ENCODE assay signal across 8 cellular contexts in genomic region chr19:17336872-17337674, GRCh38. TPM values are rescaled to one million over a fixed set of nuclear protein-coding genes. Genes with fewer than 3 reads are reported as not detected.
DNase-seq lines count a peak whose midpoint lies in the region; ATAC-seq and TF ChIP-seq lines count a peak whose summit lies in the region.

A gene with protein sequence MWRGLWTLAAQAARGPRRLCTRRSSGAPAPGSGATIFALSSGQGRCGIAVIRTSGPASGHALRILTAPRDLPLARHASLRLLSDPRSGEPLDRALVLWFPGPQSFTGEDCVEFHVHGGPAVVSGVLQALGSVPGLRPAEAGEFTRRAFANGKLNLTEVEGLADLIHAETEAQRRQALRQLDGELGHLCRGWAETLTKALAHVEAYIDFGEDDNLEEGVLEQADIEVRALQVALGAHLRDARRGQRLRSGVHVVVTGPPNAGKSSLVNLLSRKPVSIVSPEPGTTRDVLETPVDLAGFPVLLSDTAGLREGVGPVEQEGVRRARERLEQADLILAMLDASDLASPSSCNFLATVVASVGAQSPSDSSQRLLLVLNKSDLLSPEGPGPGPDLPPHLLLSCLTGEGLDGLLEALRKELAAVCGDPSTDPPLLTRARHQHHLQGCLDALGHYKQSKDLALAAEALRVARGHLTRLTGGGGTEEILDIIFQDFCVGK (plus strand): TSS chr19:17337553. CDS start chr19:17337612, 59 bp downstream.

- peaks cover 8% of the 10 kb centered on the region for H3F3A ChIP-seq in SK-N-SH (replicated peaks; ENCODE audit: insufficient read depth)

- peak within 1 kb of the TSS; percentile 85 for H3K9ac ChIP-seq in SK-N-SH

- H3K27ac ChIP-seq in SK-N-SH (ENCODE audit: low read depth in 2 of 2, low read length in 1 of 2) (peak within 1 kb of the TSS; percentile 82 to 96), suprapubic skin (peak within 1 kb of the TSS; percentile 91)

- POLR2A ChIA-PET in SK-N-SH (lab: Yijun Ruan, JAX) = interaction anchor here (0.6 kb wide), 1 partner anchor 128 kb away, joined by 4 read pairs; no protein-coding TSS in a partner anchor

- DNase-seq in GM04504 (ENCODE audit: low read depth) = peak; percentile 95
- DNase-seq in NCI-H1048 (lab: John Stamatoyannopoulos, UW) = peak; percentile 98
- peak; percentile 95 for DNase-seq in SK-N-SH
- peak; percentile 98 for DNase-seq in activated naive CD4-positive, alpha-beta T cell treated with anti-CD3 and anti-CD28 coated beads, Interleukin-2, amount 50 U/mL, for 16 hours
- DNase-seq in germinal center (ENCODE audit: low spot score) = peak; percentile 98
- DNase-seq in nucleus accumbens (lab: John Stamatoyannopoulos, UW) = peak; percentile 65 to 99 (median 94)
- peak; percentile 99 for DNase-seq in suprapubic skin (ENCODE audit: low spot score in 2 of 2)

- peaks cover 0 to 24% of the 10 kb centered on the region in 2 experiments; a peak in 1 of 4 replicates for H3K4me1 ChIP-seq in SK-N-SH (ENCODE audit: control insufficient read depth in 1 of 2, insufficient read depth in 2 of 2, low read depth in 1 of 2, low read length in 1 of 2)
- peaks cover 50% of the 10 kb centered on the region for H3K4me1 ChIP-seq in suprapubic skin

- H3K27me3 ChIP-seq in SK-N-SH (ENCODE audit: insufficient read depth) = no peaks in the 10 kb centered on the region
- no peaks in the 10 kb centered on the region for H3K27me3 ChIP-seq in suprapubic skin

- WGBS in SK-N-SH (ENCODE audit: low lambda C conversion rate) = under 1% methylated on average over 28 of the region's 41 CpGs
- WGBS in suprapubic skin = under 1% methylated on average over 41 of the region's 41 CpGs

- peaks cover 8% of the 10 kb centered on the region; the same call in 1 of the 2 replicates for H3K79me2 ChIP-seq in SK-N-SH (ENCODE audit: insufficient read depth)

- TF ChIP-seq CTCF in SK-N-SH (IDR thresholded peaks at IDR 0.05) (no peak), suprapubic skin (IDR thresholded peaks at IDR 0.05) (no peak)

- H2AFZ ChIP-seq in SK-N-SH (ENCODE audit: low read depth) = peak within 1 kb of the TSS; percentile 82

- TF ChIP-seq EP300 in SK-N-SH (IDR thresholded peaks at IDR 0.05; ENCODE audit: borderline replicate concordance in 1 of 2, low read depth in 1 of 2, low read length in 1 of 2) (no peak), suprapubic skin (IDR thresholded peaks at IDR 0.05) (no peak)

- H3K9me2 ChIP-seq in SK-N-SH = no peaks in the 10 kb centered on the region

- H3K4me2 ChIP-seq in SK-N-SH = peak within 1 kb of the TSS; percentile 94

- no peaks in the 10 kb centered on the region for H3K9me3 ChIP-seq in SK-N-SH
- no peaks in the 10 kb centered on the region for H3K9me3 ChIP-seq in suprapubic skin

- H4K20me1 ChIP-seq in SK-N-SH (ENCODE audit: insufficient read depth) = no peaks in the 10 kb centered on the region

- CTCF ChIA-PET in SK-N-SH (lab: Yijun Ruan, JAX) = interaction anchor here (1.9 kb wide), 1 partner anchor 48 kb away, joined by 5 read pairs; no protein-coding TSS in a partner anchor

- H3K36me3 ChIP-seq in SK-N-SH (replicated peaks in 1 of 2; ENCODE audit: control insufficient read depth in 1 of 2, insufficient read depth in 2 of 2, low read length in 1 of 2) (peaks cover 0 to 7% of the 10 kb centered on the region in 2 experiments), suprapubic skin (peaks cover 9% of the 10 kb centered on the region)

- no peak for TF ChIP-seq POLR2A in suprapubic skin (IDR thresholded peaks at IDR 0.05)

- no peak for TF ChIP-seq RAD21 in SK-N-SH (IDR thresholded peaks at IDR 0.05; ENCODE audit: low read length)

- H3K4me3 ChIP-seq in SK-N-SH (ENCODE audit: low read depth in 2 of 2, low read length in 1 of 2) (peak within 1 kb of the TSS; percentile 91 to 99), suprapubic skin (peak within 1 kb of the TSS; percentile 65)

- ATAC-seq in HG02571 (IDR thresholded peaks at IDR 0.05; ENCODE audit: unreplicated experiment) = peak; percentile 69

TF ChIP-seq in SK-N-SH, 30 proteins besides CTCF, POLR2A, EP300 and RAD21 (continues in another document):
- peak; percentile 82 for TF ChIP-seq YY1 (IDR thresholded peaks at IDR 0.05; ENCODE audit: low read depth)
- TF ChIP-seq, protein P1, sequence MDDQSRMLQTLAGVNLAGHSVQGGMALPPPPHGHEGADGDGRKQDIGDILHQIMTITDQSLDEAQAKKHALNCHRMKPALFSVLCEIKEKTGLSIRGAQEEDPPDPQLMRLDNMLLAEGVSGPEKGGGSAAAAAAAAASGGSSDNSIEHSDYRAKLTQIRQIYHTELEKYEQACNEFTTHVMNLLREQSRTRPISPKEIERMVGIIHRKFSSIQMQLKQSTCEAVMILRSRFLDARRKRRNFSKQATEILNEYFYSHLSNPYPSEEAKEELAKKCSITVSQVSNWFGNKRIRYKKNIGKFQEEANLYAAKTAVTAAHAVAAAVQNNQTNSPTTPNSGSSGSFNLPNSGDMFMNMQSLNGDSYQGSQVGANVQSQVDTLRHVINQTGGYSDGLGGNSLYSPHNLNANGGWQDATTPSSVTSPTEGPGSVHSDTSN (IDR thresholded peaks at IDR 0.05) = peak; percentile 48
- TF ChIP-seq POLR2AphosphoS5 (IDR thresholded peaks at IDR 0.05; ENCODE audit: low read depth, low read length) = peak; percentile 62
- TF ChIP-seq MXI1 (IDR thresholded peaks at IDR 0.05; ENCODE audit: low read depth, low read length) = peak; percentile 96
- no peak for TF ChIP-seq SIN3A (IDR thresholded peaks at IDR 0.05; ENCODE audit: borderline replicate concordance, low read depth, low read length)
- TF ChIP-seq, protein P2, sequence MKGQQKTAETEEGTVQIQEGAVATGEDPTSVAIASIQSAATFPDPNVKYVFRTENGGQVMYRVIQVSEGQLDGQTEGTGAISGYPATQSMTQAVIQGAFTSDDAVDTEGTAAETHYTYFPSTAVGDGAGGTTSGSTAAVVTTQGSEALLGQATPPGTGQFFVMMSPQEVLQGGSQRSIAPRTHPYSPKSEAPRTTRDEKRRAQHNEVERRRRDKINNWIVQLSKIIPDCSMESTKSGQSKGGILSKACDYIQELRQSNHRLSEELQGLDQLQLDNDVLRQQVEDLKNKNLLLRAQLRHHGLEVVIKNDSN (IDR thresholded peaks at IDR 0.05; ENCODE audit: borderline replicate concordance, low read depth) = peak; percentile 20; the same call in 1 of the 2 replicates
- TF ChIP-seq FOSL2 (IDR thresholded peaks at IDR 0.05; ENCODE audit: borderline replicate concordance, low read depth) = no peak
- TF ChIP-seq ELF1 (IDR thresholded peaks at IDR 0.05) = peak; percentile 67; the same call in 1 of the 2 replicates
- no peak for TF ChIP-seq TEAD4 (IDR thresholded peaks at IDR 0.05; ENCODE audit: borderline replicate concordance, insufficient read depth)
- TF ChIP-seq CHD2 (IDR thresholded peaks at IDR 0.05; ENCODE audit: low read length, partially characterized antibody) = peak; percentile 67
- peak; percentile 52 for TF ChIP-seq TAF1 (IDR thresholded peaks at IDR 0.05; ENCODE audit: borderline replicate concordance, low read depth, low read length)
- TF ChIP-seq, protein P3, sequence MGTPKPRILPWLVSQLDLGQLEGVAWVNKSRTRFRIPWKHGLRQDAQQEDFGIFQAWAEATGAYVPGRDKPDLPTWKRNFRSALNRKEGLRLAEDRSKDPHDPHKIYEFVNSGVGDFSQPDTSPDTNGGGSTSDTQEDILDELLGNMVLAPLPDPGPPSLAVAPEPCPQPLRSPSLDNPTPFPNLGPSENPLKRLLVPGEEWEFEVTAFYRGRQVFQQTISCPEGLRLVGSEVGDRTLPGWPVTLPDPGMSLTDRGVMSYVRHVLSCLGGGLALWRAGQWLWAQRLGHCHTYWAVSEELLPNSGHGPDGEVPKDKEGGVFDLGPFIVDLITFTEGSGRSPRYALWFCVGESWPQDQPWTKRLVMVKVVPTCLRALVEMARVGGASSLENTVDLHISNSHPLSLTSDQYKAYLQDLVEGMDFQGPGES (IDR thresholded peaks at IDR 0.05; ENCODE audit: low read depth, low read length) = peak; percentile 55; the same call in 1 of the 2 replicates
- TF ChIP-seq, protein P4, sequence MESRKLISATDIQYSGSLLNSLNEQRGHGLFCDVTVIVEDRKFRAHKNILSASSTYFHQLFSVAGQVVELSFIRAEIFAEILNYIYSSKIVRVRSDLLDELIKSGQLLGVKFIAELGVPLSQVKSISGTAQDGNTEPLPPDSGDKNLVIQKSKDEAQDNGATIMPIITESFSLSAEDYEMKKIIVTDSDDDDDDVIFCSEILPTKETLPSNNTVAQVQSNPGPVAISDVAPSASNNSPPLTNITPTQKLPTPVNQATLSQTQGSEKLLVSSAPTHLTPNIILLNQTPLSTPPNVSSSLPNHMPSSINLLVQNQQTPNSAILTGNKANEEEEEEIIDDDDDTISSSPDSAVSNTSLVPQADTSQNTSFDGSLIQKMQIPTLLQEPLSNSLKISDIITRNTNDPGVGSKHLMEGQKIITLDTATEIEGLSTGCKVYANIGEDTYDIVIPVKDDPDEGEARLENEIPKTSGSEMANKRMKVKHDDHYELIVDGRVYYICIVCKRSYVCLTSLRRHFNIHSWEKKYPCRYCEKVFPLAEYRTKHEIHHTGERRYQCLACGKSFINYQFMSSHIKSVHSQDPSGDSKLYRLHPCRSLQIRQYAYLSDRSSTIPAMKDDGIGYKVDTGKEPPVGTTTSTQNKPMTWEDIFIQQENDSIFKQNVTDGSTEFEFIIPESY (IDR thresholded peaks at IDR 0.05; ENCODE audit: borderline replicate concordance, low read depth) = no peak
- peak; percentile 81 for TF ChIP-seq GABPA (IDR thresholded peaks at IDR 0.05; ENCODE audit: low read depth)
- no peak for TF ChIP-seq FOXM1 (IDR thresholded peaks at IDR 0.05; ENCODE audit: low read depth)
- peak; percentile 89 for TF ChIP-seq MAX (IDR thresholded peaks at IDR 0.05; ENCODE audit: low read depth)
- TF ChIP-seq GATA2 (CRISPR knock-in tag; IDR thresholded peaks at IDR 0.05) = no peak
- no peak for TF ChIP-seq EZH2phosphoT487 (IDR thresholded peaks at IDR 0.05; ENCODE audit: borderline replicate concordance, low read depth)
- TF ChIP-seq TCF12 (IDR thresholded peaks at IDR 0.05) = peak; percentile 35; the same call in 1 of the 2 replicates

RNA-seq across cellular contexts. Expression of the gene that starts here (rescaled TPM):
- 21.6 and 22.4 TPM in 2 replicates for polyA plus RNA-seq in SK-N-SH (2012; rRNA removed)
- polyA plus RNA-seq in SK-N-SH (2012; cell fraction: cytosol; rRNA removed) = 9.1 and 12.1 TPM in 2 replicates
- 72.5 and 94.4 TPM in 2 replicates for polyA plus RNA-seq in SK-N-SH (2012; cell fraction: nucleus; rRNA removed)
- total RNA-seq in suprapubic skin = 10 to 100 TPM; 18.7 to 29.0 (median 25.2) TPM

Comparison
In these comparisons a context has a peak if more than half of its experiments do, and no peak if none do; other contexts are left out.
1. Peak in every context shown above with its lines: DNase-seq, ATAC-seq, H3K4me3 ChIP-seq and H3K27ac ChIP-seq.